In genomic region chr1:16213544-16213943, GRCh38 we compare ENCODE assay signal across 2 cellular contexts.
TF ChIP-seq lines count a peak whose summit lies in the region.

No MANE protein-coding gene starts in this region.

TF ChIP-seq in A549, 52 proteins besides CTCF, POLR2A, EP300 and RAD21:
- TF ChIP-seq ZC3H11A (IDR thresholded peaks at IDR 0.05) = peak; percentile 38; the same call in 1 of the 2 replicates

TF ChIP-seq in HEK293, 187 proteins besides CTCF, POLR2A, EP300 and RAD21:
- TF ChIP-seq ZNF639 (tag by site-specific recombination; IDR thresholded peaks at IDR 0.05) (peak; percentile 56; the same call in 1 of the 2 replicates), ZBTB8A (tag by site-specific recombination; IDR thresholded peaks at IDR 0.05) (peak; percentile 82), ZNF426 (tag by site-specific recombination; IDR thresholded peaks at IDR 0.05) (peak; percentile 91), ZNF140 (tag by site-specific recombination; IDR thresholded peaks at IDR 0.05) (peak; percentile 59; the same call in 1 of the 2 replicates), ZBTB11 (tag by site-specific recombination; conservative IDR thresholded peaks at IDR 0.05; ENCODE audit: low read depth) (peak; percentile 80), ZNF266 (tag by site-specific recombination; IDR thresholded peaks at IDR 0.05; ENCODE audit: low read depth) (peak; percentile 76), ZNF394 (tag by site-specific recombination; IDR thresholded peaks at IDR 0.05; ENCODE audit: borderline replicate concordance) (peak; percentile 97), ZNF664 (tag by site-specific recombination; IDR thresholded peaks at IDR 0.05) (peak; percentile 74), ZNF529 (tag by site-specific recombination; IDR thresholded peaks at IDR 0.05; ENCODE audit: insufficient replicate concordance) (peak; percentile 36), ZNF580 (tag by site-specific recombination; IDR thresholded peaks at IDR 0.05) (0 out of 2 replicates have a peak, but pooled peaks have one; percentile 29), ZNF629 (tag by site-specific recombination; IDR thresholded peaks at IDR 0.05) (peak; percentile 59; the same call in 1 of the 2 replicates), ZNF404 (tag by site-specific recombination; IDR thresholded peaks at IDR 0.05) (0 out of 2 replicates have a peak, but pooled peaks have one; percentile 47), ZBTB21 (tag by site-specific recombination; IDR thresholded peaks at IDR 0.05) (peak; percentile 36; the same call in 1 of the 2 replicates), GLI2 (tag by site-specific recombination; IDR thresholded peaks at IDR 0.05; ENCODE audit: borderline replicate concordance, low read depth) (peak; percentile 27; the same call in 1 of the 2 replicates), ZNF558 (tag by site-specific recombination; IDR thresholded peaks at IDR 0.05) (peak; percentile 71; the same call in 1 of the 2 replicates), ZNF510 (tag by site-specific recombination; IDR thresholded peaks at IDR 0.05; ENCODE audit: insufficient replicate concordance) (peak; percentile 66), REST (tag by site-specific recombination; IDR thresholded peaks at IDR 0.05) (peak; percentile 66; the same call in 1 of the 2 replicates), ZXDB (tag by site-specific recombination; IDR thresholded peaks at IDR 0.05) (peak; percentile 61; the same call in 1 of the 2 replicates), ZNF623 (tag by site-specific recombination; IDR thresholded peaks at IDR 0.05) (peak; percentile 84), ZNF518A (tag by site-specific recombination; conservative IDR thresholded peaks at IDR 0.05; ENCODE audit: low read depth) (peak; percentile 94)
